15 cellular contexts compared by ENCODE assay signal in genomic region chr12:49824416-49824815, GRCh38. TPM values are rescaled to one million over a fixed set of nuclear protein-coding genes. Genes with fewer than 3 reads are reported as not detected.
DNase-seq lines count a peak whose midpoint lies in the region; ATAC-seq, FAIRE-seq and TF ChIP-seq lines count a peak whose summit lies in the region.
"Had no signal": no experiment of that assay in that cellular context is flagged by ENCODE, and none has a peak within 500 bp of the region (broad histone marks: within the 10 kb centered on the region; RNA-seq: fewer than 3 reads in every experiment).

No MANE protein-coding gene starts in this region.

- no peaks in the 10 kb centered on the region for H4K20me1 ChIP-seq in endothelial cell of umbilical vein (replicated peaks; ENCODE audit: control insufficient read depth, extremely low read depth, insufficient read depth, low read length)

- H3K4me1 ChIP-seq in left ventricle myocardium inferior: peaks cover 98% of the 10 kb centered on the region
- H3K4me1 ChIP-seq in endothelial cell of umbilical vein (ENCODE audit: control insufficient read depth, extremely low read depth, insufficient read depth, low read length): peaks cover 57% of the 10 kb centered on the region
- peaks cover 52 to 64% (median 58%) of the 10 kb centered on the region in 4 donors for H3K4me1 ChIP-seq in upper lobe of left lung

- H2AFZ ChIP-seq in endothelial cell of umbilical vein (ENCODE audit: low read depth, low read length): no peak overlapping the region

- no peaks in the 10 kb centered on the region for H3K9me3 Mint-ChIP-seq in nephron
- H3K9me3 Mint-ChIP-seq: activated T-cell treated with anti-CD3 and anti-CD28 coated beads, Interleukin-2, amount 50 U/mL, for 72 hours; T-helper 2 cell treated with Interferon-gamma antibody and Interleukin-4, amounts not matched to agents 5 μg/mL and 100 μg/mL, for 36 hours had no signal

- peak overlapping the region; percentile 26 for H3K4me2 ChIP-seq in endothelial cell of umbilical vein (ENCODE audit: insufficient read depth, low read length)
- H3K4me2 ChIP-seq: A549 had no signal

- ATAC-seq in left cardiac atrium (no peak), upper lobe of left lung (ENCODE audit: low FRiP score in 2 of 2) (no peak), HG02884 (IDR thresholded peaks at IDR 0.05; ENCODE audit: unreplicated experiment) (no peak)
- ATAC-seq: A549; activated T-cell treated with anti-CD3 and anti-CD28 coated beads, Interleukin-2, amount 50 U/mL, for 72 hours had no signal

- TF ChIP-seq CTCF in left ventricle myocardium inferior (IDR thresholded peaks at IDR 0.05; ENCODE audit: borderline replicate concordance) (no peak), endothelial cell of umbilical vein (IDR thresholded peaks at IDR 0.05; ENCODE audit: extremely low read depth in 1 of 2, insufficient read depth in 1 of 2, low read depth in 1 of 2, low read length in 2 of 2) (no peak), nephron (IDR thresholded peaks at IDR 0.05; ENCODE audit: unreplicated experiment in 3 of 3) (no peak), upper lobe of left lung (IDR thresholded peaks at IDR 0.05) (no peak)

- H3K4me1 Mint-ChIP-seq in nephron: peaks cover 69% of the 10 kb centered on the region

- POLR2A ChIA-PET in endothelial cell of umbilical vein (lab: Charles Lee): no interaction called here

- H3K36me3 ChIP-seq in left ventricle myocardium inferior: peaks cover 11% of the 10 kb centered on the region
- peaks cover 0 to 4% of the 10 kb centered on the region in 2 experiments for H3K36me3 ChIP-seq in endothelial cell of umbilical vein (ENCODE audit: control insufficient read depth in 2 of 2, extremely low read depth in 1 of 2, insufficient read depth in 2 of 2, low read length in 2 of 2)
- H3K36me3 ChIP-seq in upper lobe of left lung: peaks cover 0 to 3% (median 0%) of the 10 kb centered on the region in 4 donors
- H3K36me3 ChIP-seq: uterus had no signal

- H3K27me3 Mint-ChIP-seq in nephron (ENCODE audit: low read depth): no peaks in the 10 kb centered on the region

- H3K27ac Mint-ChIP-seq in nephron: peak overlapping the region; percentile 56 to 78 (median 56)
- H3K27ac Mint-ChIP-seq: activated T-cell treated with anti-CD3 and anti-CD28 coated beads, Interleukin-2, amount 50 U/mL, for 72 hours; T-helper 2 cell treated with Interferon-gamma antibody and Interleukin-4, amounts not matched to agents 5 μg/mL and 100 μg/mL, for 36 hours had no signal

- intact Hi-C loops in left ventricle myocardium inferior (cut with micrococcal nuclease) (no loop called here), left cardiac atrium (cut with DNase I) (no loop called here), endothelial cell of umbilical vein (cut with micrococcal nuclease) (no loop called here)

- H3K36me3 Mint-ChIP-seq in nephron (ENCODE audit: low read depth): peaks cover 17% of the 10 kb centered on the region

- H3K9me3 ChIP-seq in left ventricle myocardium inferior (replicated peaks) (no peaks in the 10 kb centered on the region), endothelial cell of umbilical vein (replicated peaks; ENCODE audit: control insufficient read depth, insufficient read depth, low read length) (no peaks in the 10 kb centered on the region), upper lobe of left lung (no peaks in the 10 kb centered on the region)
- H3K9me3 ChIP-seq: A549, uterus had no signal

- TF ChIP-seq EP300 in upper lobe of left lung (IDR thresholded peaks at IDR 0.05): no peak

- no peak for DNase-seq in left ventricle myocardium inferior
- no peak for DNase-seq in left cardiac atrium
- no peak for DNase-seq in endothelial cell of umbilical vein (ENCODE audit: low read depth, low spot score)
- no peak for DNase-seq in upper lobe of left lung
- DNase-seq in DMS53 treated with DMSO at 0.1 percent for 48 hours (lab: John Stamatoyannopoulos, UW; ENCODE audit: unreplicated experiment): no peak
- no peak for DNase-seq in HUDEP-2 (lab: John Stamatoyannopoulos, UW; ENCODE audit: unreplicated experiment in 76 of 76)
- DNase-seq: activated T-cell treated with anti-CD3 and anti-CD28 coated beads, Interleukin-2, amount 50 U/mL, for 72 hours; stimulated activated CD4-positive, alpha-beta T cell treated with anti-CD3 and anti-CD28 coated beads, Interleukin-4, amount 100 ng/mL, for 1 hour; uterus had no signal

- H3K27me3 ChIP-seq in left ventricle myocardium inferior (ENCODE audit: low read depth): no peaks in the 10 kb centered on the region
- no peaks in the 10 kb centered on the region for H3K27me3 ChIP-seq in endothelial cell of umbilical vein (ENCODE audit: control insufficient read depth in 2 of 2, insufficient read depth in 2 of 2, low read length in 2 of 2)
- H3K27me3 ChIP-seq in upper lobe of left lung: no peaks in the 10 kb centered on the region
- H3K27me3 ChIP-seq: uterus had no signal

- H3K4me3 ChIP-seq in left ventricle myocardium inferior (peak overlapping the region; percentile 96), endothelial cell of umbilical vein (replicated peaks in 1 of 3; ENCODE audit: insufficient read depth in 1 of 3, low read depth in 1 of 3, low read length in 3 of 3) (no peak overlapping the region), upper lobe of left lung (no peak overlapping the region)
- H3K4me3 ChIP-seq: A549, uterus had no signal

- H3K9ac ChIP-seq in endothelial cell of umbilical vein (replicated peaks; ENCODE audit: extremely low read depth, insufficient read depth, low read length): no peak overlapping the region

- WGBS in upper lobe of left lung, 2 donors: 88 to 89% methylated on average over 8 of the region's 8 CpGs

- H3K9me1 ChIP-seq in endothelial cell of umbilical vein (replicated peaks; ENCODE audit: control insufficient read depth, extremely low read depth, insufficient read depth, low read length): no peaks in the 10 kb centered on the region

- FAIRE-seq in endothelial cell of umbilical vein (lab: Jason Lieb, UNC): no peak
- FAIRE-seq: A549, GM12892, HTR-8/SVneo had no signal

- dilution Hi-C loops in endothelial cell of umbilical vein (cut with MboI; ENCODE audit: extremely low pct_ligation_motif_present, low sequenced_read_pairs): no loop called here

- H3K4me3 Mint-ChIP-seq in nephron: peak overlapping the region; percentile 40 to 69 (median 53)
- H3K4me3 Mint-ChIP-seq: activated T-cell treated with anti-CD3 and anti-CD28 coated beads, Interleukin-2, amount 50 U/mL, for 72 hours; T-helper 2 cell treated with Interferon-gamma antibody and Interleukin-4, amounts not matched to agents 5 μg/mL and 100 μg/mL, for 36 hours had no signal

- CTCF ChIA-PET in endothelial cell of umbilical vein (lab: Charles Lee): interaction anchor here (6.1 kb wide), 1 partner anchor 14 kb away, joined by 53 read pairs; no protein-coding TSS in a partner anchor

- peaks cover 62% of the 10 kb centered on the region for H3K79me2 ChIP-seq in endothelial cell of umbilical vein (ENCODE audit: control insufficient read depth, insufficient read depth, low read length)

- peak overlapping the region; percentile 98 for H3K27ac ChIP-seq in left ventricle myocardium inferior (replicated peaks)
- peak overlapping the region; percentile 72 for H3K27ac ChIP-seq in endothelial cell of umbilical vein (ENCODE audit: insufficient read depth, low read depth, low read length)
- peak overlapping the region; percentile 65 to 95 (median 93) for H3K27ac ChIP-seq in upper lobe of left lung
- H3K27ac ChIP-seq: A549, uterus had no signal

- TF ChIP-seq POLR2A in endothelial cell of umbilical vein (IDR thresholded peaks at IDR 0.05; ENCODE audit: low read depth, low read length) (no peak), upper lobe of left lung (IDR thresholded peaks at IDR 0.05) (no peak)

- no TSS peak for BruUV-seq in endothelial cell of umbilical vein (replicated peaks; lab: Mats Ljungman, UMichigan)

TF ChIP-seq in endothelial cell of umbilical vein, 7 proteins besides CTCF, POLR2A, EP300 and RAD21:
- no peak for TF ChIP-seq MYC (IDR thresholded peaks at IDR 0.05; ENCODE audit: low read depth, low read length)
- no peak for TF ChIP-seq JUN (IDR thresholded peaks at IDR 0.05; ENCODE audit: borderline replicate concordance, insufficient read depth, insufficient read length, low read depth)
- no peak for TF ChIP-seq GATA2 (IDR thresholded peaks at IDR 0.05; ENCODE audit: insufficient read depth, insufficient read length, low read depth, low read length)

RNA-seq across cellular contexts. Expression of gene NCKAP5L, which starts 3.8 kb away (rescaled TPM):
- total RNA-seq in left ventricle myocardium inferior: 25.5 TPM
- total RNA-seq in left cardiac atrium: 10 to 100 TPM; 18.6 to 18.8 TPM
- total RNA-seq in endothelial cell of umbilical vein: 46.1 and 52.1 TPM in 2 replicates
- polyA plus RNA-seq in endothelial cell of umbilical vein: 17.4 and 22.7 TPM in 2 replicates
- 10.1 and 15.0 TPM in 2 replicates for polyA plus RNA-seq in endothelial cell of umbilical vein (2011; cell fraction: cytosol; rRNA removed)
- 42.4 and 45.5 TPM in 2 replicates for polyA plus RNA-seq in endothelial cell of umbilical vein (2011; cell fraction: nucleus; rRNA removed)
- polyA plus RNA-seq in endothelial cell of umbilical vein (2012): 18.4 and 23.6 TPM in 2 replicates
- polyA minus RNA-seq in endothelial cell of umbilical vein: 23.1 and 25.5 TPM in 2 replicates
- 7.8 TPM for polyA minus RNA-seq in endothelial cell of umbilical vein (2011; cell fraction: cytosol; rRNA and poly(A)+ RNA removed)
- 29.3 and 38.6 TPM in 2 replicates for polyA minus RNA-seq in endothelial cell of umbilical vein (2011; cell fraction: nucleus; rRNA and poly(A)+ RNA removed)
- 10 to 100 TPM; 21.1 to 58.9 (median 30.8) TPM for total RNA-seq in upper lobe of left lung

RNA-seq across cellular contexts. Expression of gene BCDIN3D, which starts 18.5 kb away (rescaled TPM):
- total RNA-seq in left ventricle myocardium inferior (2.9 TPM), left cardiac atrium (1 to 10 TPM; 2.9 to 4.0 TPM), endothelial cell of umbilical vein (2.5 and 3.1 TPM in 2 replicates), upper lobe of left lung (1 to 10 TPM in 5 of 6 donors, under 1 TPM in 1; 0.44 to 4.9 (median 4.2) TPM)
- polyA plus RNA-seq in endothelial cell of umbilical vein: 1.8 TPM in 2 replicates
- 1.5 and 1.7 TPM in 2 replicates for polyA plus RNA-seq in endothelial cell of umbilical vein (2011; cell fraction: cytosol; rRNA removed)
- polyA plus RNA-seq in endothelial cell of umbilical vein (2011; cell fraction: nucleus; rRNA removed): 1.4 and 1.5 TPM in 2 replicates
- 1.1 and 2.1 TPM in 2 replicates for polyA plus RNA-seq in endothelial cell of umbilical vein (2012)
- 0.92 and 2.1 TPM in 2 replicates for polyA minus RNA-seq in endothelial cell of umbilical vein
- polyA minus RNA-seq in endothelial cell of umbilical vein (2011; cell fraction: cytosol; rRNA and poly(A)+ RNA removed): 1.9 TPM
- 1.2 and 2.4 TPM in 2 replicates for polyA minus RNA-seq in endothelial cell of umbilical vein (2011; cell fraction: nucleus; rRNA and poly(A)+ RNA removed)
